8 cellular contexts compared by ENCODE assay signal in genomic region chr19:34501339-34502320, GRCh38. TPM values are rescaled to one million over a fixed set of nuclear protein-coding genes. Genes with fewer than 3 reads are reported as not detected.
DNase-seq lines count a peak whose midpoint lies in the region; ATAC-seq and TF ChIP-seq lines count a peak whose summit lies in the region.

No MANE protein-coding gene starts in this region.

- ATAC-seq in GM19035 (IDR thresholded peaks at IDR 0.05; ENCODE audit: unreplicated experiment) (peak; percentile 80), HG03521 (IDR thresholded peaks at IDR 0.05; ENCODE audit: unreplicated experiment) (peak; percentile 73), right lobe of liver (peak; percentile 94 to 99 (median 97))

- H3K27me3 ChIP-seq in right lobe of liver, result no peaks in the 10 kb centered on the region

- DNase-seq in Ammon's horn (ENCODE audit: low spot score) (peak; percentile 90), NCI-H526 (lab: John Stamatoyannopoulos, UW) (peak; percentile 78 to 97), cortex of kidney (lab: John Stamatoyannopoulos, UW) (peak; percentile 51), right lobe of liver (peak; percentile 93)
- peak; percentile 82 for DNase-seq in activated CD4-positive, alpha-beta T cell treated with anti-CD3 and anti-CD28 coated beads, Interleukin-2, amount 50 U/mL, for 1 hour
- DNase-seq in stimulated activated CD4-positive, alpha-beta T cell treated with anti-CD3 and anti-CD28 coated beads, TNF-alpha, amount 100 ng/mL, for 24 hours (ENCODE audit: low read depth in 3 of 3), result peak; percentile 76 to 91 (median 80)

- WGBS in right lobe of liver (ENCODE audit: insufficient coverage, low coverage, low lambda C conversion rate, missing lambda C conversion rate), result 28% methylated on average over 16 of the region's 40 CpGs

- no peak overlapping the region for H3K4me3 ChIP-seq in right lobe of liver

- H3K4me1 ChIP-seq in right lobe of liver, result no peaks in the 10 kb centered on the region

- TF ChIP-seq CTCF in right lobe of liver (IDR thresholded peaks at IDR 0.05), result peak; percentile 99 to 100 (median 99)

- H3K27ac ChIP-seq in right lobe of liver, result no peak overlapping the region

- intact Hi-C loops in right lobe of liver (cut with DNase I), result loop anchor here in 1 of 2 donors (10.0 kb wide), 1 partner anchor 213 kb away; no protein-coding TSS in a partner anchor

- TF ChIP-seq POLR2A in right lobe of liver (IDR thresholded peaks at IDR 0.05), result no peak

- H3K36me3 ChIP-seq in right lobe of liver, result no peaks in the 10 kb centered on the region

- no peaks in the 10 kb centered on the region for H3K9me3 ChIP-seq in right lobe of liver

RNA-seq across cellular contexts. Expression of gene WTIP, which starts 20.1 kb away (rescaled TPM):
- total RNA-seq in right lobe of liver, result 1 to 10 TPM in 4 of 6 experiments, under 1 TPM in 2; 0.19 to 1.8 (median 1.3) TPM
